In the genomic region with DNA sequence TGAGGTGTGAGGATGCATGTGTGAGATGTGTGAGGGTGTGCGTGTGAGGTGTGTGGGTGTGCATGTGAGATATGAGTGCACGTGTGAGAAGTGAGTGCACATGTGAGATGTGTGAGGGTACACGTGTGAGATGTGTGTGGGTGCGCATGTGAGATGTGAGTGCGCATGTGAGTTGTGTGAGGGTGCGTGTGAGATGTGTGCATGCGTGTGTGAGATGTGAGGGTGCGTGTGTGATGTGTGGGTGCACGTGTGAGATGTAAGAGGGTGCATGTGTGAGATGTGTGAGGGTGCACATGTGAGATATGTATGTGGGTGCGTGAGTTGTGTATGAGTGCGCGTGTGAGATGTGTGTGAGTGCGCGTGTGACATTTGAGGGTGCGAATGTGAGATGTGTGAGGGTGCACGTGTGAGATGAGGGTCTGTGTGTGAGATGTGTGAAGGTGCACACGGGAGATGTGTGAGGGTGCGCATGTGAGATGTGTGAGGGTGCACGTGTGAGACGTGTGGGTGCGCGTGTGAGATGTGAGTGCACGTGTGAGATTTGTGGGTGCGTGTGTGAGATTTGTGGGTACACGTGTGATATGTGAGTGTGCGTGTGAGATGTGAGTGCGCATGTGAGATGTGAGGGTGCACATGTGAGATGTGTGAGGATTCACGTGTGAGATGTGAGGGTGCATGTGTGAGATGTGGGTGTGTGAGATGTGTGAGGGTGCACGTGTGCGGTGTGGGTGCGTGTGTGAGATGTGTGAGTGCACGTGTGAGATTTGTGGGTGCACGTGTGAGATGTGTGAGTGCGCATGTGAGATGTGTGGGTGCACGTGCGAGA, we compare ENCODE assay signal across 1 cellular context.
TF ChIP-seq lines count a peak whose summit lies in the region.

No MANE protein-coding gene starts in this region.

TF ChIP-seq in HEK293, 187 proteins besides CTCF, POLR2A, EP300 and RAD21 (continued from another document):
- TF ChIP-seq ZBTB26 (tag by site-specific recombination; optimal IDR thresholded peaks at IDR 0.05) = peak; percentile 27
